1 cellular context compared by ENCODE assay signal in genomic region chr2:3659447-3660432, GRCh38.
TF ChIP-seq lines count a peak whose summit lies in the region.

No MANE protein-coding gene starts in this region.

TF ChIP-seq in HepG2, 621 proteins besides CTCF, POLR2A, EP300 and RAD21 (continued from another document and continues in another):
- TF ChIP-seq, protein P1, sequence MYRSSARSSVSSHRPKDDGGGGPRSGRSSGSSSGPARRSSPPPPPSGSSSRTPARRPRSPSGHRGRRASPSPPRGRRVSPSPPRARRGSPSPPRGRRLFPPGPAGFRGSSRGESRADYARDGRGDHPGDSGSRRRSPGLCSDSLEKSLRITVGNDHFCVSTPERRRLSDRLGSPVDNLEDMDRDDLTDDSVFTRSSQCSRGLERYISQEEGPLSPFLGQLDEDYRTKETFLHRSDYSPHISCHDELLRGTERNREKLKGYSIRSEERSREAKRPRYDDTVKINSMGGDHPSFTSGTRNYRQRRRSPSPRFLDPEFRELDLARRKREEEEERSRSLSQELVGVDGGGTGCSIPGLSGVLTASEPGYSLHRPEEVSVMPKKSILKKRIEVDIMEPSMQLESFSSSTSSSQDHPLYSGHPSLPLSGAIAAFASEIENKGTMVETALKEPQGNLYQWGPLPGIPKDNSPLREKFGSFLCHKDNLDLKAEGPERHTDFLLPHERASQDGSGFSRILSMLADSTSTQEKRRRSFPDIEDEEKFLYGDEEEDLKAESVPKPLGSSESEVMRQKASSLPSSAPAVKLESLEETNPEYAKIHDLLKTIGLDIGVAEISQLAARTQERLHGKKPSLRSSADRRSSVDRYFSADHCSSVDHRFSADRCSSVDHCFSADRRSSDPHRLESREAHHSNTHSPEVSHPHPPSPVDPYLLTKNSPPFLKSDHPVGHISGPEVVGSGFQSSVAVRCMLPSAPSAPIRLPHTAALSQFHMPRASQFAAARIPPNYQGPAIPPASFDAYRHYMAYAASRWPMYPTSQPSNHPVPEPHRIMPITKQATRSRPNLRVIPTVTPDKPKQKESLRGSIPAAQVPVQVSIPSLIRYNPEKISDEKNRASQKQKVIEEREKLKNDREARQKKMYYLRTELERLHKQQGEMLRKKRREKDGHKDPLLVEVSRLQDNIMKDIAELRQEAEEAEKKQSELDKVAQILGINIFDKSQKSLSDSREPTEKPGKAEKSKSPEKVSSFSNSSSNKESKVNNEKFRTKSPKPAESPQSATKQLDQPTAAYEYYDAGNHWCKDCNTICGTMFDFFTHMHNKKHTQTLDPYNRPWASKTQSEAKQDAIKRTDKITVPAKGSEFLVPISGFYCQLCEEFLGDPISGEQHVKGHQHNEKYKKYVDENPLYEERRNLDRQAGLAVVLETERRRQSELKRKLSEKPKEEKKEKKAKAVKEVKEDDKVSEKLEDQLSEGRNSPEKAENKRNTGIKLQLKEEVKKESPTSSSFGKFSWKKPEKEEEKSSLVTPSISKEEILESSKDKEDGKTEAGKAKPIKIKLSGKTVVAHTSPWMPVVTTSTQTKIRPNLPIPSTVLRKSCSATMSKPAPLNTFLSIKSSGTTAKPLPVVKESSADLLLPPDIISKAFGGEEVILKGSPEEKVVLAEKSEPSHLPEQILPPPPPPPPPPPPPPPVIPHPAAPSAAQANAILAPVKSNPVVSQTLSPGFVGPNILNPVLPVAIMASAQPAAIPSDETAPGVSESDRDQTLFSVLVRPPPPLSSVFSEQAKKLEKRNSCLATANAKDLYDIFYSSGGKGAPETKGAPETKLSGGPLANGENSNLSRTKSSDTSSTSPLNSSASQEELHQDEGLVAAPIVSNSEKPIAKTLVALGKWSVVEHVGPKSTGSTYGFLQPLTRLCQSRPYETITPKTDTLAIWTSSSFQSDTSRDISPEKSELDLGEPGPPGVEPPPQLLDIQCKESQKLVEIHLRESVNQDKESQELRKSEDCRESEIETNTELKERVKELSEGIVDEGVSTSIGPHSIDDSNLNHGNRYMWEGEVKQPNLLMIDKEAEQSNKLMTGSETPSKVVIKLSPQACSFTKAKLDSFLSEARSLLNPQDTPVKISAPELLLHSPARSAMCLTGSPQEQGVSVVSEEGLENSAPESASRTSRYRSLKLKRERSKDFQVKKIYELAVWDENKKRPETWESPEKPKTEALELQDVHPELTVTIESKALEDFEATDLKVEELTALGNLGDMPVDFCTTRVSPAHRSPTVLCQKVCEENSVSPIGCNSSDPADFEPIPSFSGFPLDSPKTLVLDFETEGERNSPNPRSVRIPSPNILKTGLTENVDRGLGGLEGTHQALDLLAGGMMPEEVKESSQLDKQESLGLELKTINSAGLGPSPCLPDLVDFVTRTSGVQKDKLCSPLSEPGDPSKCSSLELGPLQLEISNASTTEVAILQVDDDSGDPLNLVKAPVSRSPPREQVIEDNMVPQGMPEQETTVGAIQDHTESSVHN (CRISPR knock-in tag; IDR thresholded peaks at IDR 0.05) = no peak
- TF ChIP-seq MTA3 (CRISPR knock-in tag; IDR thresholded peaks at IDR 0.05) = no peak
- no peak for TF ChIP-seq ZNF296 (CRISPR knock-in tag; conservative IDR thresholded peaks at IDR 0.05)
- TF ChIP-seq ZNF569 (CRISPR knock-in tag; IDR thresholded peaks at IDR 0.05; ENCODE audit: borderline replicate concordance) = no peak
- no peak for TF ChIP-seq ZNF224 (CRISPR knock-in tag; IDR thresholded peaks at IDR 0.05)
- TF ChIP-seq HMG20B (CRISPR knock-in tag; conservative IDR thresholded peaks at IDR 0.05) = no peak
- TF ChIP-seq NFAT5 (CRISPR knock-in tag; IDR thresholded peaks at IDR 0.05) = no peak
- no peak for TF ChIP-seq ZNF230 (CRISPR knock-in tag; IDR thresholded peaks at IDR 0.05)
- TF ChIP-seq ATF7 (IDR thresholded peaks at IDR 0.05) = no peak
- no peak for TF ChIP-seq ATF7 (CRISPR knock-in tag; IDR thresholded peaks at IDR 0.05)
- TF ChIP-seq NAIF1 (CRISPR knock-in tag; IDR thresholded peaks at IDR 0.05; ENCODE audit: borderline replicate concordance) = no peak
- TF ChIP-seq ZFAT (CRISPR knock-in tag; conservative IDR thresholded peaks at IDR 0.05) = no peak
- peak; percentile 68 for TF ChIP-seq ZFP90 (CRISPR knock-in tag; IDR thresholded peaks at IDR 0.05; ENCODE audit: borderline replicate concordance)
- TF ChIP-seq ZNF20 (CRISPR knock-in tag; IDR thresholded peaks at IDR 0.05) = no peak
- no peak for TF ChIP-seq RBM39 (IDR thresholded peaks at IDR 0.05; ENCODE audit: low read depth, low read length, poor library complexity, severe bottlenecking)
- no peak; the same call in 1 of the 2 replicates for TF ChIP-seq ZC3H4 (CRISPR knock-in tag; IDR thresholded peaks at IDR 0.05; ENCODE audit: borderline replicate concordance)
- no peak for TF ChIP-seq SYNCRIP (IDR thresholded peaks at IDR 0.05; ENCODE audit: insufficient read depth, low read depth, low read length)
- TF ChIP-seq HNRNPLL (IDR thresholded peaks at IDR 0.05; ENCODE audit: low read depth, low read length, poor library complexity, severe bottlenecking) = no peak
- TF ChIP-seq CBFB (CRISPR knock-in tag; IDR thresholded peaks at IDR 0.05) = no peak
- no peak; the same call in 1 of the 2 replicates for TF ChIP-seq CREBL2 (CRISPR knock-in tag; IDR thresholded peaks at IDR 0.05; ENCODE audit: borderline replicate concordance)
- no peak for TF ChIP-seq EEA1 (CRISPR knock-in tag; IDR thresholded peaks at IDR 0.05; ENCODE audit: borderline replicate concordance)
- no peak for TF ChIP-seq ZNF652 (CRISPR knock-in tag; IDR thresholded peaks at IDR 0.05; ENCODE audit: borderline replicate concordance, low read depth)
- TF ChIP-seq ZBTB33 (CRISPR knock-in tag; IDR thresholded peaks at IDR 0.05) = peak; percentile 87
- no peak for TF ChIP-seq DR1 (CRISPR knock-in tag; IDR thresholded peaks at IDR 0.05)
- TF ChIP-seq ZNF614 (CRISPR knock-in tag; IDR thresholded peaks at IDR 0.05; ENCODE audit: borderline replicate concordance) = no peak
- TF ChIP-seq ZNF83 (CRISPR knock-in tag; IDR thresholded peaks at IDR 0.05; ENCODE audit: borderline replicate concordance) = no peak
- peak; percentile 83 for TF ChIP-seq ZNF605 (CRISPR knock-in tag; IDR thresholded peaks at IDR 0.05)
- TF ChIP-seq, protein P2, sequence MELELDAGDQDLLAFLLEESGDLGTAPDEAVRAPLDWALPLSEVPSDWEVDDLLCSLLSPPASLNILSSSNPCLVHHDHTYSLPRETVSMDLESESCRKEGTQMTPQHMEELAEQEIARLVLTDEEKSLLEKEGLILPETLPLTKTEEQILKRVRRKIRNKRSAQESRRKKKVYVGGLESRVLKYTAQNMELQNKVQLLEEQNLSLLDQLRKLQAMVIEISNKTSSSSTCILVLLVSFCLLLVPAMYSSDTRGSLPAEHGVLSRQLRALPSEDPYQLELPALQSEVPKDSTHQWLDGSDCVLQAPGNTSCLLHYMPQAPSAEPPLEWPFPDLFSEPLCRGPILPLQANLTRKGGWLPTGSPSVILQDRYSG (CRISPR knock-in tag; IDR thresholded peaks at IDR 0.05) = no peak
- TF ChIP-seq, protein P3, sequence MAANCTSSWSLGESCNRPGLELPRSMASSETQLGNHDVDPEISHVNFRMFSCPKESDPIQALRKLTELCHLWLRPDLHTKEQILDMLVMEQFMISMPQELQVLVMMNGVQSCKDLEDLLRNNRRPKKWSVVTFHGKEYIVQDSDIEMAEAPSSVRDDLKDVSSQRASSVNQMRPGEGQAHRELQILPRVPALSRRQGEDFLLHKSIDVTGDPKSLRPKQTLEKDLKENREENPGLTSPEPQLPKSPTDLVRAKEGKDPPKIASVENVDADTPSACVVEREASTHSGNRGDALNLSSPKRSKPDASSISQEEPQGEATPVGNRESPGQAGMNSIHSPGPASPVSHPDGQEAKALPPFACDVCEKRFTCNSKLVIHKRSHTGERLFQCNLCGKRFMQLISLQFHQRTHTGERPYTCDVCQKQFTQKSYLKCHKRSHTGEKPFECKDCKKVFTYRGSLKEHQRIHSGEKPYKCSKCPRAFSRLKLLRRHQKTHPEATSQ (CRISPR knock-in tag; IDR thresholded peaks at IDR 0.05; ENCODE audit: borderline replicate concordance) = no peak
- no peak for TF ChIP-seq ZNF780A (CRISPR knock-in tag; IDR thresholded peaks at IDR 0.05)
- no peak for TF ChIP-seq ZNF382 (CRISPR knock-in tag; IDR thresholded peaks at IDR 0.05; ENCODE audit: borderline replicate concordance)
- TF ChIP-seq KDM4B (CRISPR knock-in tag; IDR thresholded peaks at IDR 0.05) = no peak
- TF ChIP-seq, protein P4, sequence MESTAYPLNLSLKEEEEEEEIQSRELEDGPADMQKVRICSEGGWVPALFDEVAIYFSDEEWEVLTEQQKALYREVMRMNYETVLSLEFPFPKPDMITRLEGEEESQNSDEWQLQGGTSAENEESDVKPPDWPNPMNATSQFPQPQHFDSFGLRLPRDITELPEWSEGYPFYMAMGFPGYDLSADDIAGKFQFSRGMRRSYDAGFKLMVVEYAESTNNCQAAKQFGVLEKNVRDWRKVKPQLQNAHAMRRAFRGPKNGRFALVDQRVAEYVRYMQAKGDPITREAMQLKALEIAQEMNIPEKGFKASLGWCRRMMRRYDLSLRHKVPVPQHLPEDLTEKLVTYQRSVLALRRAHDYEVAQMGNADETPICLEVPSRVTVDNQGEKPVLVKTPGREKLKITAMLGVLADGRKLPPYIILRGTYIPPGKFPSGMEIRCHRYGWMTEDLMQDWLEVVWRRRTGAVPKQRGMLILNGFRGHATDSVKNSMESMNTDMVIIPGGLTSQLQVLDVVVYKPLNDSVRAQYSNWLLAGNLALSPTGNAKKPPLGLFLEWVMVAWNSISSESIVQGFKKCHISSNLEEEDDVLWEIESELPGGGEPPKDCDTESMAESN (CRISPR knock-in tag; conservative IDR thresholded peaks at IDR 0.05) = peak; percentile 32; the same call in 1 of the 2 replicates
- 0 out of 2 replicates have a peak, but pooled peaks have one; percentile 56 for TF ChIP-seq TOE1 (CRISPR knock-in tag; IDR thresholded peaks at IDR 0.05)
- TF ChIP-seq, protein P5, sequence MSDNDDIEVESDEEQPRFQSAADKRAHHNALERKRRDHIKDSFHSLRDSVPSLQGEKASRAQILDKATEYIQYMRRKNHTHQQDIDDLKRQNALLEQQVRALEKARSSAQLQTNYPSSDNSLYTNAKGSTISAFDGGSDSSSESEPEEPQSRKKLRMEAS (IDR thresholded peaks at IDR 0.05) = peak; percentile 69
